In the genomic region with DNA sequence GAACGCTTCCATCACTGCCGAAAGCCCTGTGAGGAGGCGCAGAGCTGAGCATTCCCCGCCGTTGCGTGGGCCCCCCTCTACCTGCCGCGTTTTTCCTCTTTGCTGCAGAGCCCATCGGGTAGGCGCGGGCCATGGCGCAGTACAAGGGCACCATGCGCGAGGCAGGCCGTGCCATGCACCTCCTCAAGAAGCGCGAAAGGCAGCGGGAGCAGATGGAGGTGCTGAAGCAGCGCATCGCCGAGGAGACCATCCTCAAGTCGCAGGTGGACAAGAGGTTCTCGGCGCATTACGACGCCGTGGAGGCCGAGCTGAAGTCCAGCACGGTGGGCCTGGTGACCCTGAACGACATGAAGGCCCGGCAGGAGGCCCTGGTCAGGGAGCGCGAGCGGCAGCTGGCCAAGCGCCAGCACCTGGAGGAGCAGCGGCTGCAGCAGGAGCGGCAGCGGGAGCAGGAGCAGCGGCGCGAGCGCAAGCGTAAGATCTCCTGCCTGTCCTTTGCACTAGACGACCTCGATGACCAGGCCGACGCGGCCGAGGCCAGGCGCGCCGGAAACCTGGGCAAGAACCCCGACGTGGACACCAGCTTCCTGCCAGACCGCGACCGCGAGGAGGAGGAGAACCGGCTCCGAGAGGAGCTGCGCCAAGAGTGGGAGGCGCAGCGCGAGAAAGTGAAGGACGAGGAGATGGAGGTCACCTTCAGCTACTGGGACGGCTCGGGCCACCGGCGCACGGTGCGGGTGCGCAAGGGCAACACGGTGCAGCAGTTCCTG, we compare ENCODE assay signal across 8 cellular contexts. TPM values are rescaled to one million over a fixed set of nuclear protein-coding genes. Genes with fewer than 3 reads are reported as not detected.
A peak's percentile ranks its signal among the peaks of the same experiment; 100 is the strongest.
DNase-seq lines count a peak whose midpoint lies in the region; ATAC-seq and TF ChIP-seq lines count a peak whose summit lies in the region.

No MANE protein-coding gene starts in this region.

- H3K27ac ChIP-seq in RWPE1, result peak overlapping the region; percentile 70
- H3K27ac ChIP-seq in neuronal stem cell (replicated peaks; ENCODE audit: low read length), result no peak overlapping the region

- no peak overlapping the region for H2BK5ac ChIP-seq in neuronal stem cell (ENCODE audit: low read length)

- DNase-seq in RWPE1 (ENCODE audit: low spot score), result no peak
- DNase-seq in neuronal stem cell (ENCODE audit: low spot score), result no peak
- DNase-seq in MG63, result no peak
- no peak for DNase-seq in effector CD8-positive, alpha-beta T cell (lab: John Stamatoyannopoulos, UW)
- DNase-seq in KBM-7, result no peak

- peak overlapping the region; percentile 6 for H2BK120ac ChIP-seq in neuronal stem cell (ENCODE audit: low read depth, low read length)

- peak overlapping the region; percentile 28 for H2BK15ac ChIP-seq in neuronal stem cell (ENCODE audit: low read length)

- peak overlapping the region; percentile 73 for H3K23ac ChIP-seq in neuronal stem cell (ENCODE audit: low read depth, low read length, poor library complexity)

- peak overlapping the region; percentile 20 for H2AFZ ChIP-seq in neuronal stem cell (ENCODE audit: low read length)

- no peak overlapping the region for H2BK12ac ChIP-seq in neuronal stem cell (ENCODE audit: low read length)

- TF ChIP-seq CTCF in RWPE1 (conservative IDR thresholded peaks at IDR 0.05; ENCODE audit: low read depth), result no peak

- peak overlapping the region; percentile 83 for H3K14ac ChIP-seq in neuronal stem cell (ENCODE audit: low read length)

- H3K36me3 ChIP-seq in ES-I3 (ENCODE audit: insufficient read depth, low read length) (no peaks in the 10 kb centered on the region), neuronal stem cell (replicated peaks in 1 of 2; ENCODE audit: control insufficient read depth in 2 of 2, insufficient read depth in 2 of 2, low read length in 2 of 2) (no peaks in the 10 kb centered on the region), MG63 (no peaks in the 10 kb centered on the region)

- POLR2A ChIA-PET in RWPE1 (lab: Yijun Ruan, JAX; ENCODE audit: low non-redundant PET), result no interaction called here

- H3K4ac ChIP-seq in neuronal stem cell (ENCODE audit: low read length), result peak overlapping the region; percentile 90

- CTCF ChIA-PET in RWPE1 (lab: Yijun Ruan, JAX), result interaction anchor here (0.5 to 3.1 kb wide), 21 partner anchors 12 to 878 kb away, joined by 3 to 36 read pairs (median 4); no protein-coding TSS in a partner anchor

- no CpG with 5 or more reads among the region's 73 CpGs for WGBS in neuronal stem cell (ENCODE audit: extremely low coverage in 2 of 2, insufficient read length in 2 of 2, insufficient replicate concordance in 1 of 2), 2 donors

- H3K9me3 ChIP-seq in ES-I3 (ENCODE audit: control insufficient read depth, insufficient read depth, low read length), result no peaks in the 10 kb centered on the region
- peaks cover 5 to 10% of the 10 kb centered on the region in 2 donors for H3K9me3 ChIP-seq in neuronal stem cell (replicated peaks in 1 of 2; ENCODE audit: control insufficient read depth in 2 of 2, insufficient read depth in 1 of 2, low read depth in 1 of 2, low read length in 2 of 2)
- no peaks in the 10 kb centered on the region for H3K9me3 ChIP-seq in MG63

- peak overlapping the region; percentile 90 for H3K18ac ChIP-seq in neuronal stem cell (ENCODE audit: low read length)

- H4K91ac ChIP-seq in neuronal stem cell (ENCODE audit: low read depth, low read length, poor library complexity), result peak overlapping the region; percentile 77

- H3K4me3 ChIP-seq in neuronal stem cell (ENCODE audit: low read length in 2 of 2), result peak overlapping the region in 1 of 2 donors; percentile 87
- no peak overlapping the region for H3K4me3 ChIP-seq in MG63

- H3K27me3 ChIP-seq in neuronal stem cell (ENCODE audit: control insufficient read depth in 3 of 3, insufficient read depth in 3 of 3, low read depth in 1 of 3, low read length in 3 of 3) (no peaks in the 10 kb centered on the region), MG63 (no peaks in the 10 kb centered on the region)

- H2AK5ac ChIP-seq in neuronal stem cell (ENCODE audit: low read depth, low read length), result peak overlapping the region; percentile 69

- ATAC-seq in esophagus mucosa (peak; percentile 4), GM18867 (IDR thresholded peaks at IDR 0.05; ENCODE audit: unreplicated experiment) (no peak)

- peak overlapping the region; percentile 50; the same call in 1 of the 2 replicates for H3K9ac ChIP-seq in ES-I3 (ENCODE audit: low read depth, low read length)
- peak overlapping the region; percentile 82 for H3K9ac ChIP-seq in neuronal stem cell (ENCODE audit: low read depth, low read length, poor library complexity)

- H3K79me1 ChIP-seq in neuronal stem cell (ENCODE audit: low read depth, low read length), result peaks cover 1% of the 10 kb centered on the region

- H3K4me1 ChIP-seq in ES-I3 (ENCODE audit: insufficient read depth, low read length), result 0 out of 2 replicates have a peak, but pooled peaks cover 4% of the 10 kb centered on the region
- peaks cover 0 to 2% of the 10 kb centered on the region in 2 donors for H3K4me1 ChIP-seq in neuronal stem cell (ENCODE audit: control insufficient read depth in 2 of 2, insufficient read depth in 1 of 2, low read depth in 1 of 2, low read length in 2 of 2)

- peak overlapping the region; percentile 47 for H3K4me2 ChIP-seq in neuronal stem cell (ENCODE audit: insufficient read depth, low read length, poor library complexity, severe bottlenecking)

- in situ Hi-C loops in KBM-7 (cut with MboI; ENCODE audit: low pct_unique_long_range_greater_than_20kb, low sequenced_read_pairs), result no loop called here

- H4K8ac ChIP-seq in neuronal stem cell (ENCODE audit: low read depth, low read length), result peak overlapping the region; percentile 89

RNA-seq across cellular contexts. Expression of a gene that starts 0.7 kb away (rescaled TPM):
- total RNA-seq in esophagus mucosa, result 6.0 TPM
- 2.6 TPM for polyA plus RNA-seq in neuronal stem cell (2013, experiment 1 of 2)
- 2.1 TPM for polyA plus RNA-seq in neuronal stem cell (2013, experiment 2 of 2)
- total RNA-seq in MG63 (2014; rRNA removed; shearing (Covaris generic); ENCODE audit: low replicate concordance), result not detected in 2 replicates
